Comparison of ENCODE assay signal across 8 cellular contexts in the genomic region with DNA sequence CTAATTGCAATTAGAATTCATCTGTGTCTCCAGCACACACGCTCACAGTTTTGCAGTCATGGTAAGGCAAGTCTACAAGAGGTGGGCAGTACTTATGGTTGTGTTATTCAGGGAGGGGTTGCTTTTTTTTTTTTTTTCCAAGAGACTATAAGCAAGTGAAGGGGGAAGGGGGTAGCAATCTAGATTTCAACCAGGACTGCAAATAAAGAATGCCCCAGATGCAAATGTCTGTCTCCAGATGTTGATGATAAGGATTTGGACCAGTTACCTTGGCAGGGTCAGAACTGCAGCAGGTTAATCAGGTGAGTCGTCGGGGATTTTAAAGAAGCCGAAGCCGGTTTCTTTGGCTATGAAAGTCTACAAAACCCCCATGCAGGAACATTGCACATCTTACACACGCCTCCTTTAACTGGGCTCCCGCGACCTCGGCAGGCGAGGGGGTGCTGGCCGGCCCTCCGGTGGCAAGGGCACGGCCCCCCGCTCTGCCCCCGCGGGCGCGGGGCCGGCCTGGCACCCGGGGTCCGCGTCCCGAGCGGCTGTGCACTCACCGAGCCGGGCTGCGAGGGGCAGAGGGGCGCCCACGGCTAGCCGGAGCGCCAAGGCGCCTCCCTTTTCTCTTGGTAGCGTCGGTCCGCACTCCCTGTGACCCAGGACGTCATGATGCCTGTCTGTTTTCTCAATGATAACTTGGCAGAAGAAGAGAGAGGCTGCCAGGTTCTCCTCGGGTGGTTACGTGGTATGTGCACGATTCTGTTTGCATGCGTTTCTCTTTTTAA.
DNase-seq lines count a peak whose midpoint lies in the region; ATAC-seq, FAIRE-seq and TF ChIP-seq lines count a peak whose summit lies in the region.

No MANE protein-coding gene starts in this region.

- WGBS in small intestine, 3 donors, result 0 to 5% (median 1%) methylated on average over 38 to 40 of the region's 40 CpGs

- DNase-seq in AG04449 (ENCODE audit: low read depth, low spot score) (no peak), NCI-H1105 treated with DMSO at 0.1 percent for 48 hours (lab: John Stamatoyannopoulos, UW) (peak; percentile 76), astrocyte of the spinal cord (ENCODE audit: low read depth, low spot score) (peak; percentile 61), small intestine (peak; percentile 81), GM19239 (ENCODE audit: insufficient read length, low spot score) (no peak), GM19240 (ENCODE audit: insufficient read length, low spot score) (no peak)
- DNase-seq in effector memory CD8-positive, alpha-beta T cell, result no peak

- FAIRE-seq in small intestine (lab: Jason Lieb, UNC) (no peak), GM19239 (lab: Jason Lieb, UNC) (no peak)

- no peaks in the 10 kb centered on the region for H3K36me3 ChIP-seq in iPS-20b (ENCODE audit: insufficient read depth, low read depth, low read length)
- H3K36me3 ChIP-seq in small intestine (ENCODE audit: control insufficient read depth in 2 of 2, insufficient read depth in 2 of 2, low read length in 2 of 2), result no peaks in the 10 kb centered on the region

- peaks cover 2 to 5% of the 10 kb centered on the region in 2 donors for H3K9me3 Mint-ChIP-seq in effector memory CD8-positive, alpha-beta T cell

- POLR2A ChIA-PET in AG04449 (lab: Yijun Ruan, JAX), result no interaction called here

- peak overlapping the region; percentile 59; the same call in 1 of the 2 replicates for H3K9ac ChIP-seq in iPS-20b (ENCODE audit: low read depth, low read length)

- in situ Hi-C loops in astrocyte of the spinal cord (cut with HindIII; ENCODE audit: low sequenced_read_pairs), result no loop called here

- no peaks in the 10 kb centered on the region for H3K36me3 Mint-ChIP-seq in effector memory CD8-positive, alpha-beta T cell (ENCODE audit: insufficient read depth)

- H3K27ac ChIP-seq in iPS-20b (ENCODE audit: low read length) (no peak overlapping the region), small intestine (ENCODE audit: low read depth in 1 of 2, low read length in 1 of 2) (peak overlapping the region in 1 of 2 donors; percentile 82)

- peaks cover 7 to 44% of the 10 kb centered on the region in 2 donors for H3K27me3 Mint-ChIP-seq in effector memory CD8-positive, alpha-beta T cell

- peaks cover 66% of the 10 kb centered on the region for H3K27me3 ChIP-seq in iPS-20b (ENCODE audit: insufficient read depth, low read length)
- peaks cover 0 to 3% of the 10 kb centered on the region in 2 donors for H3K27me3 ChIP-seq in small intestine (ENCODE audit: control insufficient read depth in 2 of 2, insufficient read depth in 2 of 2, low read length in 2 of 2)

- CTCF ChIA-PET in AG04449 (lab: Yijun Ruan, JAX), result no interaction called here

- ATAC-seq in effector memory CD8-positive, alpha-beta T cell (replicated peaks), result no peak

- H3K4me3 Mint-ChIP-seq in effector memory CD8-positive, alpha-beta T cell, result peak overlapping the region in 1 of 2 donors; percentile 19

- TF ChIP-seq CTCF in AG04449 (IDR thresholded peaks at IDR 0.05; ENCODE audit: insufficient read depth, low read length, missing control alignments) (no peak), astrocyte of the spinal cord (IDR thresholded peaks at IDR 0.05; ENCODE audit: low read depth, low read length) (no peak)

- H3K4me3 ChIP-seq in AG04449 (ENCODE audit: low read depth, low read length) (peak overlapping the region; percentile 20), astrocyte of the spinal cord (ENCODE audit: low read depth, low read length) (peak overlapping the region; percentile 52), iPS-20b (ENCODE audit: low read length) (peak overlapping the region; percentile 79), small intestine (ENCODE audit: low read depth in 1 of 2, low read length in 2 of 2) (peak overlapping the region in 1 of 2 donors; percentile 59)

- H3K9me3 ChIP-seq in iPS-20b (ENCODE audit: insufficient read depth, low read depth, low read length) (no peaks in the 10 kb centered on the region), small intestine (ENCODE audit: control insufficient read depth, low read depth) (no peaks in the 10 kb centered on the region)

- H3K4me1 Mint-ChIP-seq in effector memory CD8-positive, alpha-beta T cell (ENCODE audit: low read depth in 2 of 2), result no peaks in the 10 kb centered on the region

- no peak overlapping the region for H3K27ac Mint-ChIP-seq in effector memory CD8-positive, alpha-beta T cell

- H3K4me1 ChIP-seq in iPS-20b (ENCODE audit: insufficient read depth, low read length) (peaks cover 14% of the 10 kb centered on the region; the same call in 1 of the 2 replicates), small intestine (ENCODE audit: control insufficient read depth in 2 of 2, insufficient read depth in 1 of 2, low read depth in 1 of 2, low read length in 1 of 2) (no peaks in the 10 kb centered on the region)

Comparison
In these comparisons a context has a peak if more than half of its experiments do, and no peak if none do; other contexts are left out.
1. DNase-seq: peak in NCI-H1105 treated with DMSO at 0.1 percent for 48 hours (single experiment), astrocyte of the spinal cord (single experiment) and small intestine (single experiment); none in AG04449 (single experiment), GM19239 (single experiment), effector memory CD8-positive, alpha-beta T cell (0 of 3) and GM19240 (single experiment).